ENCODE assay signal across 10 cellular contexts in genomic region chr9:131271506-131271931, GRCh38. TPM values are rescaled to one million over a fixed set of nuclear protein-coding genes. Genes with fewer than 3 reads are reported as not detected.
DNase-seq lines count a peak whose midpoint lies in the region; ATAC-seq and TF ChIP-seq lines count a peak whose summit lies in the region.
"Had no signal": no experiment of that assay in that cellular context is flagged by ENCODE, and none has a peak within 500 bp of the region (broad histone marks: within the 10 kb centered on the region; RNA-seq: fewer than 3 reads in every experiment).

No MANE protein-coding gene starts in this region.

- peaks cover 0 to 2% (median 0%) of the 10 kb centered on the region in 3 donors for H3K27me3 Mint-ChIP-seq in CD14-positive monocyte (ENCODE audit: low read depth in 3 of 3)
- no peaks in the 10 kb centered on the region for H3K27me3 Mint-ChIP-seq in dendritic cell treated with granulocyte-macrophage colony-stimulating factor and Interleukin-4, amounts not matched to agents 40 ng/mL and 50 ng/mL, for 4 days

- no peak overlapping the region for H3K14ac ChIP-seq in neuronal stem cell (ENCODE audit: low read length)

- no peak overlapping the region for H3K27ac ChIP-seq in neuronal stem cell (replicated peaks; ENCODE audit: low read length)

- H2BK15ac ChIP-seq in neuronal stem cell (ENCODE audit: low read length): no peak overlapping the region

- no peak for TF ChIP-seq CTCF in CD14-positive monocyte (IDR thresholded peaks at IDR 0.05)

- H3K4me3 Mint-ChIP-seq in CD14-positive monocyte: peak overlapping the region; percentile 67 to 83
- peak overlapping the region; percentile 50 for H3K4me3 Mint-ChIP-seq in dendritic cell treated with granulocyte-macrophage colony-stimulating factor and Interleukin-4, amounts not matched to agents 40 ng/mL and 50 ng/mL, for 4 days

- no peak overlapping the region for H2BK120ac ChIP-seq in neuronal stem cell (ENCODE audit: low read depth, low read length)

- no peak overlapping the region for H2BK12ac ChIP-seq in neuronal stem cell (ENCODE audit: low read length)

- H3K4me3 ChIP-seq in neuronal stem cell (ENCODE audit: low read length in 2 of 2): no peak overlapping the region

- H3K36me3 ChIP-seq in neuronal stem cell (replicated peaks in 1 of 2; ENCODE audit: control insufficient read depth in 2 of 2, insufficient read depth in 2 of 2, low read length in 2 of 2): no peaks in the 10 kb centered on the region

- no peak overlapping the region for H3K18ac ChIP-seq in neuronal stem cell (ENCODE audit: low read length)

- H3K36me3 Mint-ChIP-seq in CD14-positive monocyte: peaks cover 3 to 25% of the 10 kb centered on the region in 2 donors
- peaks cover 71% of the 10 kb centered on the region for H3K36me3 Mint-ChIP-seq in dendritic cell treated with granulocyte-macrophage colony-stimulating factor and Interleukin-4, amounts not matched to agents 40 ng/mL and 50 ng/mL, for 4 days (ENCODE audit: low read depth)

- no peak overlapping the region for H3K4me2 ChIP-seq in neuronal stem cell (ENCODE audit: insufficient read depth, low read length, poor library complexity, severe bottlenecking)

- no peak overlapping the region for H4K91ac ChIP-seq in neuronal stem cell (ENCODE audit: low read depth, low read length, poor library complexity)

- peaks cover 11 to 16% of the 10 kb centered on the region in 2 donors for H3K4me1 ChIP-seq in neuronal stem cell (ENCODE audit: control insufficient read depth in 2 of 2, insufficient read depth in 1 of 2, low read depth in 1 of 2, low read length in 2 of 2)

- no peak for ATAC-seq in left lobe of liver
- no peak for ATAC-seq in GM19452 (IDR thresholded peaks at IDR 0.05; ENCODE audit: unreplicated experiment)

- H3K9ac ChIP-seq in neuronal stem cell (ENCODE audit: low read depth, low read length, poor library complexity): no peak overlapping the region

- H3K79me1 ChIP-seq in neuronal stem cell (ENCODE audit: low read depth, low read length): no peaks in the 10 kb centered on the region

- peak overlapping the region; percentile 76 for H3K23ac ChIP-seq in neuronal stem cell (ENCODE audit: low read depth, low read length, poor library complexity)

- H3K9me3 ChIP-seq in neuronal stem cell (replicated peaks in 1 of 2; ENCODE audit: control insufficient read depth in 2 of 2, insufficient read depth in 1 of 2, low read depth in 1 of 2, low read length in 2 of 2): no peaks in the 10 kb centered on the region

- DNase-seq in CD14-positive monocyte (ENCODE audit: low spot score) (no peak), NAMALWA (ENCODE audit: low spot score) (peak; percentile 46), neuronal stem cell (ENCODE audit: low spot score) (no peak), left lobe of liver (ENCODE audit: low spot score) (no peak), activated gamma-delta T cell treated with Interleukin-2 at 50 U/mL for 16 hours (no peak), AG08396 (ENCODE audit: low spot score) (no peak)
- DNase-seq: NCI-H446 treated with DMSO at 0.1 percent for 48 hours, retina had no signal

- no peak overlapping the region for H2AK5ac ChIP-seq in neuronal stem cell (ENCODE audit: low read depth, low read length)

- H2AFZ ChIP-seq in neuronal stem cell (ENCODE audit: low read length): no peak overlapping the region

- H3K9me3 Mint-ChIP-seq in CD14-positive monocyte: peaks cover 0 to 2% (median 0%) of the 10 kb centered on the region in 7 donors
- no peaks in the 10 kb centered on the region for H3K9me3 Mint-ChIP-seq in dendritic cell treated with granulocyte-macrophage colony-stimulating factor and Interleukin-4, amounts not matched to agents 40 ng/mL and 50 ng/mL, for 4 days

- intact Hi-C loops in CD14-positive monocyte (cut with micrococcal nuclease): loop anchor here in 1 of 2 donors (10.0 kb wide), 2 partner anchors 463 to 1083 kb away; partner anchors contain the start of gene SETX
- intact Hi-C loops in dendritic cell treated with granulocyte-macrophage colony-stimulating factor and Interleukin-4, amounts not matched to agents 40 ng/mL and 50 ng/mL, for 4 days (cut with micrococcal nuclease): loop anchor here (10.0 kb wide), 1 partner anchor 87 kb away; no protein-coding TSS in a partner anchor

- H3K4ac ChIP-seq in neuronal stem cell (ENCODE audit: low read length): no peak overlapping the region

- H3K27me3 ChIP-seq in neuronal stem cell (ENCODE audit: control insufficient read depth in 3 of 3, insufficient read depth in 3 of 3, low read depth in 1 of 3, low read length in 3 of 3): peaks cover 4 to 17% (median 11%) of the 10 kb centered on the region in 3 experiments

- H3K27ac Mint-ChIP-seq in CD14-positive monocyte: peak overlapping the region; percentile 92 to 98 (median 95)
- peak overlapping the region; percentile 93 for H3K27ac Mint-ChIP-seq in dendritic cell treated with granulocyte-macrophage colony-stimulating factor and Interleukin-4, amounts not matched to agents 40 ng/mL and 50 ng/mL, for 4 days

- no peak overlapping the region for H2BK5ac ChIP-seq in neuronal stem cell (ENCODE audit: low read length)

- peaks cover 75% of the 10 kb centered on the region for H3K4me1 Mint-ChIP-seq in CD14-positive monocyte
- peaks cover 68% of the 10 kb centered on the region for H3K4me1 Mint-ChIP-seq in dendritic cell treated with granulocyte-macrophage colony-stimulating factor and Interleukin-4, amounts not matched to agents 40 ng/mL and 50 ng/mL, for 4 days (ENCODE audit: low read depth)

- whole genome bisulfite sequencing in neuronal stem cell (ENCODE audit: extremely low coverage in 2 of 2, insufficient read length in 2 of 2, insufficient replicate concordance in 1 of 2), 2 donors: no CpG with 5 or more reads among the region's 6 CpGs

- no peak overlapping the region for H4K8ac ChIP-seq in neuronal stem cell (ENCODE audit: low read depth, low read length)

RNA-seq across cellular contexts. Expression of gene FAM78A, which starts 4.8 kb away (rescaled TPM):
- polyA plus RNA-seq in CD14-positive monocyte: 1 to 10 TPM; 6.4 to 7.2 TPM
- polyA plus RNA-seq in neuronal stem cell (2013, experiment 1 of 2): 2.7 TPM
- polyA plus RNA-seq in neuronal stem cell (2013, experiment 2 of 2): 2.5 TPM
- total RNA-seq in left lobe of liver: 1.2 TPM

RNA-seq across cellular contexts. Expression of gene PLPP7, which starts 18.0 kb away (rescaled TPM):
- polyA plus RNA-seq in CD14-positive monocyte: 1 to 10 TPM; 1.5 to 3.1 TPM
- 4.2 TPM for polyA plus RNA-seq in neuronal stem cell (2013, experiment 1 of 2)
- 4.1 TPM for polyA plus RNA-seq in neuronal stem cell (2013, experiment 2 of 2)
- total RNA-seq in left lobe of liver: 0.30 TPM
